Comparison of ENCODE assay signal across 21 cellular contexts in genomic region chrX:96405842-96406241, GRCh38.
DNase-seq lines count a peak whose midpoint lies in the region; ATAC-seq and TF ChIP-seq lines count a peak whose summit lies in the region.
"Had no signal": no experiment of that assay in that cellular context is flagged by ENCODE, and none has a peak within 500 bp of the region (broad histone marks: within the 10 kb centered on the region; RNA-seq: fewer than 3 reads in every experiment).

No MANE protein-coding gene starts in this region.

- H3K27me3 ChIP-seq in mammary epithelial cell (ENCODE audit: insufficient read depth, low read length) (peaks cover 2% of the 10 kb centered on the region), OCI-LY3 (ENCODE audit: low read depth, low read length) (no peaks in the 10 kb centered on the region), iPS-18a (ENCODE audit: control insufficient read depth, insufficient read depth, low read length) (no peaks in the 10 kb centered on the region), trophoblast cell (ENCODE audit: insufficient read depth, low read length) (no peaks in the 10 kb centered on the region), spleen (replicated peaks in 1 of 7) (no peaks in the 10 kb centered on the region)

- no peak overlapping the region for H3K4me3 Mint-ChIP-seq in MCF 10A (ENCODE audit: unreplicated experiment)
- H3K4me3 Mint-ChIP-seq: CD14-positive monocyte had no signal

- H3K36me3 ChIP-seq in mammary epithelial cell (ENCODE audit: insufficient read depth, low read length) = no peaks in the 10 kb centered on the region
- H3K36me3 ChIP-seq in OCI-LY3 (replicated peaks; ENCODE audit: low read depth, low read length) = no peaks in the 10 kb centered on the region
- H3K36me3 ChIP-seq in iPS-18a (ENCODE audit: control insufficient read depth, low read depth, low read length) = no peaks in the 10 kb centered on the region
- H3K36me3 ChIP-seq in trophoblast cell (ENCODE audit: control insufficient read depth in 1 of 2, insufficient read depth in 2 of 2, low read length in 2 of 2) = no peaks in the 10 kb centered on the region
- H3K36me3 ChIP-seq in spleen = no peaks in the 10 kb centered on the region

- no peak overlapping the region for H2BK5ac ChIP-seq in trophoblast cell (ENCODE audit: low read depth, low read length, poor library complexity)

- no peak overlapping the region for H3K4me3 ChIP-seq in mammary epithelial cell (replicated peaks in 1 of 3; ENCODE audit: insufficient read depth in 1 of 3, low read depth in 2 of 3, low read length in 3 of 3)
- no peak overlapping the region for H3K4me3 ChIP-seq in OCI-LY3 (ENCODE audit: low read length)
- peak overlapping the region; percentile 15 for H3K4me3 ChIP-seq in iPS-18a (ENCODE audit: low read length)
- H3K4me3 ChIP-seq in trophoblast cell (ENCODE audit: low read depth, low read length) = no peak overlapping the region
- no peak overlapping the region for H3K4me3 ChIP-seq in spleen

- no peaks in the 10 kb centered on the region for H3K36me3 Mint-ChIP-seq in MCF 10A (ENCODE audit: insufficient read depth, unreplicated experiment)
- H3K36me3 Mint-ChIP-seq: CD14-positive monocyte had no signal

- no peak overlapping the region for H2AK5ac ChIP-seq in trophoblast cell (ENCODE audit: low read length)

- no peak for TF ChIP-seq POLR2A in spleen (IDR thresholded peaks at IDR 0.05)

- H3K4me1 ChIP-seq in mammary epithelial cell (ENCODE audit: insufficient read depth, low read length) = no peaks in the 10 kb centered on the region
- H3K4me1 ChIP-seq in OCI-LY3 (ENCODE audit: low read length) = peaks cover 25% of the 10 kb centered on the region
- H3K4me1 ChIP-seq in iPS-18a (ENCODE audit: control insufficient read depth, low read depth, low read length) = peaks cover 14% of the 10 kb centered on the region
- peaks cover 4% of the 10 kb centered on the region in 2 experiments for H3K4me1 ChIP-seq in trophoblast cell (ENCODE audit: control insufficient read depth in 1 of 2, insufficient read depth in 2 of 2, low read length in 2 of 2)
- H3K4me1 ChIP-seq in spleen = no peaks in the 10 kb centered on the region

- ATAC-seq in HG03039 (IDR thresholded peaks at IDR 0.05; ENCODE audit: unreplicated experiment) = no peak
- ATAC-seq: Right ventricle myocardium inferior had no signal

- CTCF ChIA-PET in MCF 10A (lab: Yijun Ruan, JAX) = no interaction called here
- CTCF ChIA-PET in mammary epithelial cell (lab: Charles Lee; ENCODE audit: low non-redundant PET) = no interaction called here

- dilution Hi-C loops in mammary epithelial cell (cut with HindIII; ENCODE audit: low sequenced_read_pairs) = no loop called here

- no peaks in the 10 kb centered on the region for H3K79me1 ChIP-seq in trophoblast cell (ENCODE audit: low read length)

- H3K18ac ChIP-seq in trophoblast cell (ENCODE audit: low read length) = no peak overlapping the region

- H3K79me2 ChIP-seq in mammary epithelial cell (ENCODE audit: insufficient read depth, low read length) (no peaks in the 10 kb centered on the region), OCI-LY3 (ENCODE audit: low read length) (no peaks in the 10 kb centered on the region), trophoblast cell (ENCODE audit: control insufficient read depth, insufficient read depth, low read length, poor library complexity) (no peaks in the 10 kb centered on the region)

- no peaks in the 10 kb centered on the region for H4K20me1 ChIP-seq in mammary epithelial cell (ENCODE audit: insufficient read depth, low read length)
- no peaks in the 10 kb centered on the region for H4K20me1 ChIP-seq in OCI-LY3 (ENCODE audit: insufficient read depth, low read length)

- H4K8ac ChIP-seq in trophoblast cell (ENCODE audit: low read depth, low read length) = no peak overlapping the region

- no peak for TF ChIP-seq CTCF in MCF 10A (IDR thresholded peaks at IDR 0.05; ENCODE audit: unreplicated experiment)
- no peak for TF ChIP-seq CTCF in mammary epithelial cell (conservative IDR thresholded peaks at IDR 0.05 in 1 of 2, IDR thresholded peaks at IDR 0.05 in 1 of 2; ENCODE audit: extremely low read depth in 1 of 2, insufficient read depth in 1 of 2, low read depth in 1 of 2, low read length in 2 of 2)
- no peak for TF ChIP-seq CTCF in OCI-LY3 (IDR thresholded peaks at IDR 0.05; ENCODE audit: low read depth, low read length)
- no peak for TF ChIP-seq CTCF in spleen (IDR thresholded peaks at IDR 0.05 in 8 of 11, conservative IDR thresholded peaks at IDR 0.05 in 3 of 11)

- H3K9me3 ChIP-seq in mammary epithelial cell (replicated peaks; ENCODE audit: insufficient read depth, low read length) (no peaks in the 10 kb centered on the region), OCI-LY3 (ENCODE audit: insufficient read depth, low read length) (no peaks in the 10 kb centered on the region), iPS-18a (ENCODE audit: control insufficient read depth, low read depth, low read length) (no peaks in the 10 kb centered on the region), trophoblast cell (ENCODE audit: insufficient read depth, low read depth, low read length) (no peaks in the 10 kb centered on the region), spleen (no peaks in the 10 kb centered on the region)

- no peak overlapping the region for H4K12ac ChIP-seq in trophoblast cell (ENCODE audit: low read depth, low read length)

- H2BK120ac ChIP-seq in trophoblast cell (ENCODE audit: insufficient read depth, low read length, poor library complexity) = no peak overlapping the region

- H2AFZ ChIP-seq in mammary epithelial cell (ENCODE audit: low read depth, low read length) (no peak overlapping the region), OCI-LY3 (ENCODE audit: low read depth, low read length) (no peak overlapping the region), trophoblast cell (ENCODE audit: insufficient read depth, low read length, poor library complexity) (no peak overlapping the region)

- no peaks in the 10 kb centered on the region for H3K9me3 Mint-ChIP-seq in MCF 10A (ENCODE audit: unreplicated experiment)

- peak overlapping the region; percentile 52 for H4K91ac ChIP-seq in trophoblast cell (ENCODE audit: low read depth, low read length)

- WGBS in mammary epithelial cell (ENCODE audit: low coverage, missing lambda C conversion rate) = 78% methylated on average over 1 of the region's 1 CpG
- WGBS in trophoblast cell (ENCODE audit: extremely low coverage, insufficient coverage, insufficient read length) = no CpG with 5 or more reads among the region's 1 CpG
- 84 to 100% (median 93%) methylated on average over 1 of the region's 1 CpG for WGBS in spleen, 5 donors

- in situ Hi-C loops in mammary epithelial cell (cut with MboI; ENCODE audit: low sequenced_read_pairs in 2 of 2) = no loop called here

- H3K4me1 Mint-ChIP-seq in MCF 10A (ENCODE audit: insufficient read depth, unreplicated experiment) = peaks cover 13% of the 10 kb centered on the region
- H3K4me1 Mint-ChIP-seq: CD14-positive monocyte had no signal

- POLR2A ChIA-PET in MCF 10A (lab: Yijun Ruan, JAX) = no interaction called here

- H3K27me3 Mint-ChIP-seq in MCF 10A (ENCODE audit: insufficient read depth, unreplicated experiment) = peaks cover 80% of the 10 kb centered on the region

- H3K14ac ChIP-seq in trophoblast cell (ENCODE audit: low read length) = no peak overlapping the region

- no peak overlapping the region for H3K27ac ChIP-seq in mammary epithelial cell (ENCODE audit: insufficient read depth, low read depth, low read length)
- no peak overlapping the region for H3K27ac ChIP-seq in OCI-LY3 (ENCODE audit: low read length)
- peak overlapping the region; percentile 16 for H3K27ac ChIP-seq in iPS-18a (ENCODE audit: low read length)
- no peak overlapping the region for H3K27ac ChIP-seq in trophoblast cell (ENCODE audit: low read depth, low read length)
- no peak overlapping the region for H3K27ac ChIP-seq in spleen

- H3K4ac ChIP-seq in trophoblast cell (ENCODE audit: low read depth, low read length) = no peak overlapping the region

- no peak for DNase-seq in MCF 10A (ENCODE audit: unreplicated experiment)
- no peak for DNase-seq in mammary epithelial cell
- DNase-seq in trophoblast cell = no peak
- no peak for DNase-seq in spleen
- DNase-seq in OCI-M1 (lab: John Stamatoyannopoulos, UW) = no peak
- DNase-seq: 8988T, DMS53, EL, GOT3, KBM-7, NCI-H1105, NCI-H146, NCI-H2029, NCI-H2227 treated with DMSO at 0.1 percent for 48 hours, NCI-H510A treated with DMSO at 0.1 percent for 48 hours, NCI-H748 treated with DMSO at 0.1 percent for 48 hours had no signal

- intact Hi-C loops in MCF 10A (cut with micrococcal nuclease) = no loop called here
- intact Hi-C loops in mammary epithelial cell (cut with micrococcal nuclease) = no loop called here
- intact Hi-C loops in spleen (cut with DNase I; ENCODE audit: low total_unique reads) = no loop called here

- BruUV-seq in MCF 10A (replicated peaks; lab: Mats Ljungman, UMichigan) (no TSS peak), mammary epithelial cell (replicated peaks; lab: Mats Ljungman, UMichigan) (no TSS peak)

- H3K27ac Mint-ChIP-seq in MCF 10A (ENCODE audit: low read depth, unreplicated experiment) = peak overlapping the region; percentile 68
- H3K27ac Mint-ChIP-seq: CD14-positive monocyte had no signal

- H3K9ac ChIP-seq in mammary epithelial cell (ENCODE audit: insufficient read depth, low read length) (no peak overlapping the region), OCI-LY3 (ENCODE audit: low read length) (no peak overlapping the region), iPS-18a (ENCODE audit: low read length) (no peak overlapping the region), trophoblast cell (ENCODE audit: low read length) (no peak overlapping the region)

- no peak overlapping the region for H3K4me2 ChIP-seq in mammary epithelial cell (ENCODE audit: insufficient read depth, low read depth, low read length)
- H3K4me2 ChIP-seq in OCI-LY3 (ENCODE audit: low read length) = peak overlapping the region; percentile 42
- H3K4me2 ChIP-seq in trophoblast cell (ENCODE audit: low read length) = no peak overlapping the region

- no peak overlapping the region for H3K23ac ChIP-seq in trophoblast cell (ENCODE audit: low read length)

- no peak overlapping the region for H2BK12ac ChIP-seq in trophoblast cell (ENCODE audit: low read length)
